In the genomic region with DNA sequence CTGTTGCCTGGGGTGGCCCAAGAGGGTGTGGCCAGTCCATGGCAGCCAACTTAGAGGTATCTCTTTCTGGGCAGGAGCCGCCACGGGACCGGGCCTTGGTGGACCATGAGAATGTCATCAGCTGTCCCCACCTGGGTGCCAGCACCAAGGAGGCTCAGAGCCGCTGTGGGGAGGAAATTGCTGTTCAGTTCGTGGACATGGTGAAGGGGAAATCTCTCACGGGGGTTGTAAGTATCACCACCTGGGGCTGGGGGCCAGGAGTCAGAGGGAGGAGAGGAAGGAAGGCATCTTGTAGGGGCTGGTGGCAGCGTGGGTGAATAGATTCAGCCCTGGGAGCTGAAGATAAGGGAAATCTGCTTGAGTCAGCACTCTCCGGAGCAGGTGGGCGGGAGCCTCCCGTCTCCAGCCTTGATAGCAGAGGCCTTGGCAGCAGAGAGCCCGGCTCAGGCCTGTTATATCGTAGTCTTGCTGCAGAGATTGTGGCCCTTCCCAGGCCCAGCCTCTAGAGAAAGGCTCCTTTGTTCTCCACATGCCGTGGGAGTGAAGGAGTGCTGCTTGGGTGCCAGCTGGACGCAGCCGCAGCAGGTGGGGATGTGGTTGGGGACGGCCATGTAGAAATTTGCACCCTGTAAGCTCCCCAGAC, we compare ENCODE assay signal across 11 cellular contexts. TPM values are rescaled to one million over a fixed set of nuclear protein-coding genes. Genes with fewer than 3 reads are reported as not detected.
DNase-seq lines count a peak whose midpoint lies in the region; ATAC-seq and TF ChIP-seq lines count a peak whose summit lies in the region.
"Had no signal": no experiment of that assay in that cellular context is flagged by ENCODE, and none has a peak within 500 bp of the region (broad histone marks: within the 10 kb centered on the region; RNA-seq: fewer than 3 reads in every experiment).

No MANE protein-coding gene starts in this region.

- H3K4me3 ChIP-seq in HEK293 (ENCODE audit: low read depth, low read length), result no peak overlapping the region
- no peak overlapping the region for H3K4me3 ChIP-seq in HAP-1

- H3K27me3 ChIP-seq in HAP-1 (ENCODE audit: low read depth), result no peaks in the 10 kb centered on the region

- H3K36me3 ChIP-seq in HEK293 (ENCODE audit: control insufficient read depth in 2 of 2, insufficient read depth in 1 of 2, low read length in 2 of 2), result peaks cover 10 to 97% of the 10 kb centered on the region in 2 experiments; a peak in 2 of 3 replicates
- H3K36me3 ChIP-seq in HAP-1 (replicated peaks), result peaks cover 90% of the 10 kb centered on the region

- H3K27me3 Mint-ChIP-seq in activated T-helper 2 cell treated with anti-CD3 and anti-CD28 coated beads, Interferon-gamma antibody, Interleukin-2, Interleukin-4, amounts not matched to agents 10 μg/mL and 5 μg/mL and 100 μg/mL, durations not matched to agents 14 hours and 24 hours and 36 hours (ENCODE audit: low read depth), result no peaks in the 10 kb centered on the region

- ATAC-seq in left ventricle myocardium superior (peak; percentile 48), GM18909 (IDR thresholded peaks at IDR 0.05; ENCODE audit: poor library complexity, unreplicated experiment) (no peak)

- no peaks in the 10 kb centered on the region for H3K9me3 ChIP-seq in HEK293 (ENCODE audit: control insufficient read depth, insufficient read depth, low read depth, low read length)
- no peaks in the 10 kb centered on the region for H3K9me3 ChIP-seq in HAP-1

- intact Hi-C loops in activated T-helper 2 cell treated with anti-CD3 and anti-CD28 coated beads, Interferon-gamma antibody, Interleukin-2, Interleukin-4, amounts not matched to agents 10 μg/mL and 5 μg/mL and 100 μg/mL, durations not matched to agents 14 hours and 24 hours and 36 hours (cut with micrococcal nuclease), result no loop called here
- intact Hi-C loops in left ventricle myocardium superior (cut with micrococcal nuclease), result no loop called here

- no peak for DNase-seq in activated T-helper 2 cell treated with anti-CD3 and anti-CD28 coated beads, Interferon-gamma antibody, Interleukin-2, Interleukin-4, amounts not matched to agents 10 μg/mL and 5 μg/mL and 100 μg/mL, durations not matched to agents 14 hours and 24 hours and 36 hours (ENCODE audit: low spot score)
- DNase-seq in left ventricle myocardium superior (peak; percentile 59), pons (ENCODE audit: low spot score) (peak; percentile 88), HAP-1 (ENCODE audit: low spot score in 2 of 2) (no peak), GF-D8 (lab: John Stamatoyannopoulos, UW) (no peak), NK-92 (lab: John Stamatoyannopoulos, UW; ENCODE audit: unreplicated experiment) (no peak)
- DNase-seq: effector CD8-positive, alpha-beta T cell; retina had no signal

- TF ChIP-seq CTCF in HEK293 (tag by site-specific recombination; IDR thresholded peaks at IDR 0.05), result no peak

- no peak overlapping the region for H3K27ac ChIP-seq in HEK293 (ENCODE audit: extremely low read depth, low read depth, low read length)

- H3K4me1 Mint-ChIP-seq in activated T-helper 2 cell treated with anti-CD3 and anti-CD28 coated beads, Interferon-gamma antibody, Interleukin-2, Interleukin-4, amounts not matched to agents 10 μg/mL and 5 μg/mL and 100 μg/mL, durations not matched to agents 14 hours and 24 hours and 36 hours (ENCODE audit: low read depth), result no peaks in the 10 kb centered on the region

- CTCF ChIA-PET in HEK293 (lab: Yijun Ruan, JAX), result interaction anchor here (1.1 kb wide), 1 partner anchor 125 kb away, joined by 3 read pairs; no protein-coding TSS in a partner anchor

- H3K9me3 Mint-ChIP-seq in activated T-helper 2 cell treated with anti-CD3 and anti-CD28 coated beads, Interferon-gamma antibody, Interleukin-2, Interleukin-4, amounts not matched to agents 10 μg/mL and 5 μg/mL and 100 μg/mL, durations not matched to agents 14 hours and 24 hours and 36 hours, result no peaks in the 10 kb centered on the region

- POLR2A ChIA-PET in HEK293 (lab: Yijun Ruan, JAX), result interaction anchor here (2.1 kb wide), 1 partner anchor 25 kb away, joined by 6 read pairs; a partner anchor contains a TSS

- in situ Hi-C loops in HAP-1 (cut with MboI; ENCODE audit: low sequenced_read_pairs), result no loop called here

- H3K36me3 Mint-ChIP-seq in activated T-helper 2 cell treated with anti-CD3 and anti-CD28 coated beads, Interferon-gamma antibody, Interleukin-2, Interleukin-4, amounts not matched to agents 10 μg/mL and 5 μg/mL and 100 μg/mL, durations not matched to agents 14 hours and 24 hours and 36 hours (ENCODE audit: low read depth), result peaks cover 49% of the 10 kb centered on the region

- peak overlapping the region; percentile 1 for H3K27ac Mint-ChIP-seq in activated T-helper 2 cell treated with anti-CD3 and anti-CD28 coated beads, Interferon-gamma antibody, Interleukin-2, Interleukin-4, amounts not matched to agents 10 μg/mL and 5 μg/mL and 100 μg/mL, durations not matched to agents 14 hours and 24 hours and 36 hours

- H3K4me1 ChIP-seq in HEK293 (ENCODE audit: control insufficient read depth, insufficient read depth, low read length) (no peaks in the 10 kb centered on the region), HAP-1 (no peaks in the 10 kb centered on the region)

- H3K4me3 Mint-ChIP-seq in activated T-helper 2 cell treated with anti-CD3 and anti-CD28 coated beads, Interferon-gamma antibody, Interleukin-2, Interleukin-4, amounts not matched to agents 10 μg/mL and 5 μg/mL and 100 μg/mL, durations not matched to agents 14 hours and 24 hours and 36 hours (ENCODE audit: low read depth), result no peak overlapping the region

TF ChIP-seq in HEK293, 187 proteins besides CTCF, POLR2A, EP300 and RAD21 (continues in another document):
- no peak for TF ChIP-seq ZNF202 (tag by site-specific recombination; IDR thresholded peaks at IDR 0.05; ENCODE audit: borderline replicate concordance)
- no peak for TF ChIP-seq SALL2 (tag by site-specific recombination; IDR thresholded peaks at IDR 0.05; ENCODE audit: borderline replicate concordance)
- TF ChIP-seq ZNF350 (tag by site-specific recombination; IDR thresholded peaks at IDR 0.05), result no peak
- TF ChIP-seq, protein P1, sequence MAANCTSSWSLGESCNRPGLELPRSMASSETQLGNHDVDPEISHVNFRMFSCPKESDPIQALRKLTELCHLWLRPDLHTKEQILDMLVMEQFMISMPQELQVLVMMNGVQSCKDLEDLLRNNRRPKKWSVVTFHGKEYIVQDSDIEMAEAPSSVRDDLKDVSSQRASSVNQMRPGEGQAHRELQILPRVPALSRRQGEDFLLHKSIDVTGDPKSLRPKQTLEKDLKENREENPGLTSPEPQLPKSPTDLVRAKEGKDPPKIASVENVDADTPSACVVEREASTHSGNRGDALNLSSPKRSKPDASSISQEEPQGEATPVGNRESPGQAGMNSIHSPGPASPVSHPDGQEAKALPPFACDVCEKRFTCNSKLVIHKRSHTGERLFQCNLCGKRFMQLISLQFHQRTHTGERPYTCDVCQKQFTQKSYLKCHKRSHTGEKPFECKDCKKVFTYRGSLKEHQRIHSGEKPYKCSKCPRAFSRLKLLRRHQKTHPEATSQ (tag by site-specific recombination; IDR thresholded peaks at IDR 0.05), result no peak
- TF ChIP-seq, protein P2, sequence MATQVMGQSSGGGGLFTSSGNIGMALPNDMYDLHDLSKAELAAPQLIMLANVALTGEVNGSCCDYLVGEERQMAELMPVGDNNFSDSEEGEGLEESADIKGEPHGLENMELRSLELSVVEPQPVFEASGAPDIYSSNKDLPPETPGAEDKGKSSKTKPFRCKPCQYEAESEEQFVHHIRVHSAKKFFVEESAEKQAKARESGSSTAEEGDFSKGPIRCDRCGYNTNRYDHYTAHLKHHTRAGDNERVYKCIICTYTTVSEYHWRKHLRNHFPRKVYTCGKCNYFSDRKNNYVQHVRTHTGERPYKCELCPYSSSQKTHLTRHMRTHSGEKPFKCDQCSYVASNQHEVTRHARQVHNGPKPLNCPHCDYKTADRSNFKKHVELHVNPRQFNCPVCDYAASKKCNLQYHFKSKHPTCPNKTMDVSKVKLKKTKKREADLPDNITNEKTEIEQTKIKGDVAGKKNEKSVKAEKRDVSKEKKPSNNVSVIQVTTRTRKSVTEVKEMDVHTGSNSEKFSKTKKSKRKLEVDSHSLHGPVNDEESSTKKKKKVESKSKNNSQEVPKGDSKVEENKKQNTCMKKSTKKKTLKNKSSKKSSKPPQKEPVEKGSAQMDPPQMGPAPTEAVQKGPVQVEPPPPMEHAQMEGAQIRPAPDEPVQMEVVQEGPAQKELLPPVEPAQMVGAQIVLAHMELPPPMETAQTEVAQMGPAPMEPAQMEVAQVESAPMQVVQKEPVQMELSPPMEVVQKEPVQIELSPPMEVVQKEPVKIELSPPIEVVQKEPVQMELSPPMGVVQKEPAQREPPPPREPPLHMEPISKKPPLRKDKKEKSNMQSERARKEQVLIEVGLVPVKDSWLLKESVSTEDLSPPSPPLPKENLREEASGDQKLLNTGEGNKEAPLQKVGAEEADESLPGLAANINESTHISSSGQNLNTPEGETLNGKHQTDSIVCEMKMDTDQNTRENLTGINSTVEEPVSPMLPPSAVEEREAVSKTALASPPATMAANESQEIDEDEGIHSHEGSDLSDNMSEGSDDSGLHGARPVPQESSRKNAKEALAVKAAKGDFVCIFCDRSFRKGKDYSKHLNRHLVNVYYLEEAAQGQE (tag by site-specific recombination; IDR thresholded peaks at IDR 0.05), result no peak
- TF ChIP-seq EGR2 (tag by site-specific recombination; IDR thresholded peaks at IDR 0.05; ENCODE audit: low read depth), result peak; percentile 92
- TF ChIP-seq, protein P3, sequence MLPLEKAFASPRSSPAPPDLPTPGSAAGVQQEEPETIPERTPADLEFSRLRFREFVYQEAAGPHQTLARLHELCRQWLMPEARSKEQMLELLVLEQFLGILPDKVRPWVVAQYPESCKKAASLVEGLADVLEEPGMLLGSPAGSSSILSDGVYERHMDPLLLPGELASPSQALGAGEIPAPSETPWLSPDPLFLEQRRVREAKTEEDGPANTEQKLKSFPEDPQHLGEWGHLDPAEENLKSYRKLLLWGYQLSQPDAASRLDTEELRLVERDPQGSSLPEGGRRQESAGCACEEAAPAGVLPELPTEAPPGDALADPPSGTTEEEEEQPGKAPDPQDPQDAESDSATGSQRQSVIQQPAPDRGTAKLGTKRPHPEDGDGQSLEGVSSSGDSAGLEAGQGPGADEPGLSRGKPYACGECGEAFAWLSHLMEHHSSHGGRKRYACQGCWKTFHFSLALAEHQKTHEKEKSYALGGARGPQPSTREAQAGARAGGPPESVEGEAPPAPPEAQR (tag by site-specific recombination; IDR thresholded peaks at IDR 0.05), result no peak
- TF ChIP-seq ZNF391 (tag by site-specific recombination; IDR thresholded peaks at IDR 0.05; ENCODE audit: borderline replicate concordance, low read depth), result no peak
- TF ChIP-seq MYNN (tag by site-specific recombination; IDR thresholded peaks at IDR 0.05; ENCODE audit: borderline replicate concordance), result no peak

RNA-seq across cellular contexts. Expression of a gene that starts 25.4 kb away (rescaled TPM):
- total RNA-seq in activated T-helper 2 cell treated with anti-CD3 and anti-CD28 coated beads, Interferon-gamma antibody, Interleukin-2, Interleukin-4, amounts not matched to agents 10 μg/mL and 5 μg/mL and 100 μg/mL, durations not matched to agents 14 hours and 24 hours and 36 hours, result 58.7 and 61.6 TPM in 2 replicates
- 7.8 TPM for total RNA-seq in left ventricle myocardium superior

RNA-seq across cellular contexts. Expression of a gene that starts 31.5 kb away (rescaled TPM):
- not detected in 2 replicates for total RNA-seq in activated T-helper 2 cell treated with anti-CD3 and anti-CD28 coated beads, Interferon-gamma antibody, Interleukin-2, Interleukin-4, amounts not matched to agents 10 μg/mL and 5 μg/mL and 100 μg/mL, durations not matched to agents 14 hours and 24 hours and 36 hours
- total RNA-seq in left ventricle myocardium superior, result 149 TPM
- total RNA-seq: T-helper 2 cell treated with Interferon-gamma antibody and Interleukin-4, amounts not matched to agents 100 ng/mL and 5 ng/mL, for 36 hours had no signal

Comparison
In these comparisons a context has a peak if more than half of its experiments do, and no peak if none do; other contexts are left out.
1. DNase-seq: peak in left ventricle myocardium superior (single experiment) and pons (single experiment); none in activated T-helper 2 cell treated with anti-CD3 and anti-CD28 coated beads, Interferon-gamma antibody, Interleukin-2, Interleukin-4, amounts not matched to agents 10 μg/mL and 5 μg/mL and 100 μg/mL, durations not matched to agents 14 hours and 24 hours and 36 hours (single experiment), HAP-1 (0 of 2), GF-D8 (single experiment) and NK-92 (single experiment).
2. RNA of a gene that starts 31.5 kb away (total RNA-seq): 149 TPM in left ventricle myocardium superior (single experiment); not detected in activated T-helper 2 cell treated with anti-CD3 and anti-CD28 coated beads, Interferon-gamma antibody, Interleukin-2, Interleukin-4, amounts not matched to agents 10 μg/mL and 5 μg/mL and 100 μg/mL, durations not matched to agents 14 hours and 24 hours and 36 hours; every median in the first group is over 100 times any median in the second.